Comparison of ENCODE assay signal across 20 cellular contexts in genomic region chr5:23440703-23441102, GRCh38.
"Had no signal": no experiment of that assay in that cellular context is flagged by ENCODE, and none has a peak within 500 bp of the region (broad histone marks: within the 10 kb centered on the region; RNA-seq: fewer than 3 reads in every experiment).

No MANE protein-coding gene starts in this region.

- H3K27me3 Mint-ChIP-seq: activated B cell treated with CpG ODN at 0.5 μM for 24 hours; activated CD4-positive, alpha-beta T cell treated with anti-CD3 and anti-CD28 coated beads for 36 hours; activated naive CD8-positive, alpha-beta T cell treated with anti-CD3 and anti-CD28 coated beads, Interleukin-2, amount 10 ng/mL, durations not matched to agents 7 days and 5 days had no signal

- H3K27ac ChIP-seq: heart left ventricle, spleen, testis, uterus had no signal

- ATAC-seq: activated CD4-positive, alpha-beta T cell treated with anti-CD3 and anti-CD28 coated beads for 36 hours; activated T-cell treated with anti-CD3 and anti-CD28 coated beads, Interleukin-2, amount 50 U/mL, for 4 hours; heart left ventricle; left ventricle myocardium superior; natural killer cell had no signal

- H3K4me3 Mint-ChIP-seq: activated B cell treated with CpG ODN at 0.5 μM for 24 hours; activated CD4-positive, alpha-beta T cell treated with anti-CD3 and anti-CD28 coated beads for 36 hours; activated naive CD8-positive, alpha-beta T cell treated with anti-CD3 and anti-CD28 coated beads, Interleukin-2, amount 10 ng/mL, durations not matched to agents 7 days and 5 days; activated T-cell treated with anti-CD3 and anti-CD28 coated beads, Interleukin-2, amount 50 U/mL, for 4 hours; natural killer cell had no signal

- H3K4me1 ChIP-seq: spleen, testis, uterus had no signal

- H3K36me3 ChIP-seq: heart left ventricle, spleen, uterus had no signal

- H3K4me3 ChIP-seq: heart left ventricle, spleen, testis, uterus had no signal

- H3K27ac Mint-ChIP-seq: activated B cell treated with CpG ODN at 0.5 μM for 24 hours; activated CD4-positive, alpha-beta T cell treated with anti-CD3 and anti-CD28 coated beads for 36 hours; activated naive CD8-positive, alpha-beta T cell treated with anti-CD3 and anti-CD28 coated beads, Interleukin-2, amount 10 ng/mL, durations not matched to agents 7 days and 5 days; activated T-helper 2 cell treated with anti-CD3 and anti-CD28 coated beads, Interferon-gamma antibody, Interleukin-2, Interleukin-4, amounts not matched to agents 10 μg/mL and 5 μg/mL and 100 μg/mL, durations not matched to agents 14 hours and 24 hours and 36 hours; natural killer cell had no signal

- DNase-seq: activated B cell treated with CpG ODN at 0.5 μM for 24 hours; activated CD4-positive, alpha-beta T cell treated with anti-CD3 and anti-CD28 coated beads for 36 hours; activated CD4-positive, alpha-beta T cell treated with anti-CD3 and anti-CD28 coated beads, Interleukin-2, amount 50 U/mL, for 48 hours; activated CD8-positive, alpha-beta memory T cell treated with anti-CD3 and anti-CD28 coated beads, Interleukin-2, amount 50 U/mL, for 48 hours; activated naive CD4-positive, alpha-beta T cell; activated naive CD8-positive, alpha-beta T cell treated with anti-CD3 and anti-CD28 coated beads, Interleukin-2, amount 10 ng/mL, durations not matched to agents 7 days and 5 days; activated T-cell treated with anti-CD3 and anti-CD28 coated beads, Interleukin-2, amount 50 U/mL, for 4 hours; amniotic stem cell; heart left ventricle; left ventricle myocardium superior; midbrain; natural killer cell; retina; spleen; stimulated activated CD4-positive, alpha-beta T cell treated with anti-CD3 and anti-CD28 coated beads, Interleukin-4, amount 100 ng/mL, for 1 hour; stimulated activated naive CD4-positive, alpha-beta T cell; testis; trophoblast cell; uterus had no signal

- H3K9me3 ChIP-seq: heart left ventricle, testis, uterus had no signal

- H3K4me1 Mint-ChIP-seq: activated B cell treated with CpG ODN at 0.5 μM for 24 hours; activated CD4-positive, alpha-beta T cell treated with anti-CD3 and anti-CD28 coated beads for 36 hours; activated naive CD8-positive, alpha-beta T cell treated with anti-CD3 and anti-CD28 coated beads, Interleukin-2, amount 10 ng/mL, durations not matched to agents 7 days and 5 days; natural killer cell had no signal

- H3K36me3 Mint-ChIP-seq: activated naive CD8-positive, alpha-beta T cell treated with anti-CD3 and anti-CD28 coated beads, Interleukin-2, amount 10 ng/mL, durations not matched to agents 7 days and 5 days; natural killer cell had no signal

- H3K27me3 ChIP-seq: heart left ventricle, spleen, testis, uterus had no signal
